ENCODE assay signal across 8 cellular contexts in the genomic region with DNA sequence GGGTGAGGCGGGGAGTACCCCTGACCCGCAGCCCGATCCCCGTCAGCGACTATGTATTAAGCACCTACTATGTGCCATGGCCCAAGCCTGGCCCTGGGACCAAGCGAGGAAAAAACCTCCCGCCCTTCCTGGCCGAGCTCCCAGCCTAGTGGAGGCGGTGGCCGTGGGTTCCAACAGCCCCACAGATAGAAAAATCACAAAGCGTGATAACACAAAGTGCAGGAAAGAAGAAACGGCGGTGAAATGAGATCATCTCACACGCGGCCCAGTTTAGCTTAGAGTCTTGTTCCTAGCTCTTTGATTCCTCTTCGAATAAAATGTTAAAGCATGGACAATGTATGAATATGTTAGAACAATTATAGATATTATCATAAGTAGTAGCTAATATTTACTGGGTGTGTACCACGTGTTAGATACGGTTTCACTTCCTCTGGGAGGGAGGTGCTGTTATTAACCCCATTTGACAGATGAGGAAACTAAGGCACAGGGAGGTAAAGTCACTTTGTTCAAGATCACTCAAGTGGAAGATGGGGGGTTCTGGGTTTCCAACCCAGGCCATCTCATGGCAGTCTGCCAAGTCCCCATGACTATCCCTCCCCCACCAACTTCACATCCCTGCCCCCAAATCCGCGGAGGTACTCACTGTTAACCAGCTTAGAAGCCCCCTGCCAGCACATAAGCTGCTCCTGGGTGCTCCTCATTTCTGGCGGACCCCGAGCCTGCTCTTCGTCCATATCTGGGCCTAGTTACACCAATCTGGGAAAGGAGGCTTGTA. TPM values are rescaled to one million over a fixed set of nuclear protein-coding genes. Genes with fewer than 3 reads are reported as not detected.
DNase-seq lines count a peak whose midpoint lies in the region; ATAC-seq, FAIRE-seq and TF ChIP-seq lines count a peak whose summit lies in the region.

No MANE protein-coding gene starts in this region.

- peak; percentile 59 for TF ChIP-seq CTCF in C4-2B (conservative IDR thresholded peaks at IDR 0.05)
- TF ChIP-seq CTCF in activated CD8-positive, alpha-beta T cell treated with anti-CD3 and anti-CD28 coated beads for 36 hours (IDR thresholded peaks at IDR 0.05): no peak
- TF ChIP-seq CTCF in D721Med (IDR thresholded peaks at IDR 0.05; ENCODE audit: insufficient read depth, missing control alignments): no peak

- CTCF ChIA-PET in activated CD8-positive, alpha-beta T cell treated with anti-CD3 and anti-CD28 coated beads for 36 hours (lab: Charles Lee): interaction anchor here (0.8 to 3.9 kb wide), 35 partner anchors 12 to 353 kb away, joined by 3 to 57 read pairs (median 4); a partner anchor contains a TSS

- ATAC-seq in HG03097 (IDR thresholded peaks at IDR 0.05; ENCODE audit: low FRiP score, unreplicated experiment) (peak; percentile 20), HG03457 (IDR thresholded peaks at IDR 0.05; ENCODE audit: unreplicated experiment) (no peak)
- peak; percentile 9 for ATAC-seq in activated CD8-positive, alpha-beta T cell treated with anti-CD3 and anti-CD28 coated beads for 36 hours

- no peak overlapping the region for H3K14ac ChIP-seq in mesenchymal stem cell (ENCODE audit: low read length in 2 of 2)

- H3K4me1 ChIP-seq in mesenchymal stem cell (ENCODE audit: control insufficient read depth, insufficient read depth, low read depth, low read length): peaks cover 43% of the 10 kb centered on the region

- peak; percentile 46 for DNase-seq in activated CD8-positive, alpha-beta T cell treated with anti-CD3 and anti-CD28 coated beads for 36 hours
- DNase-seq in mesenchymal stem cell: peak; percentile 26
- no peak for DNase-seq in COR-L47 (lab: John Stamatoyannopoulos, UW)
- no peak for DNase-seq in D721Med (ENCODE audit: insufficient read length, low spot score)
- no peak for DNase-seq in AG08395 (ENCODE audit: low spot score)

- FAIRE-seq in D721Med (lab: Jason Lieb, UNC): no peak

- peak overlapping the region in 1 of 2 experiments; percentile 16 for H3K18ac ChIP-seq in mesenchymal stem cell (ENCODE audit: low read depth in 1 of 2, low read length in 2 of 2)

- intact Hi-C loops in activated CD8-positive, alpha-beta T cell treated with anti-CD3 and anti-CD28 coated beads for 36 hours (cut with micrococcal nuclease): loop anchor here (5.0 to 10.0 kb wide), 2 partner anchors 70 to 123 kb away; a partner anchor contains a TSS

- no peaks in the 10 kb centered on the region for H3K79me1 ChIP-seq in mesenchymal stem cell (replicated peaks; ENCODE audit: low read length, poor library complexity, severe bottlenecking)

- no peak overlapping the region for H2AK5ac ChIP-seq in mesenchymal stem cell (ENCODE audit: low read length, severe bottlenecking)

- peak overlapping the region; percentile 21 for H4K91ac ChIP-seq in mesenchymal stem cell (ENCODE audit: low read length)

- peak overlapping the region; percentile 26 for H3K27ac Mint-ChIP-seq in activated CD8-positive, alpha-beta T cell treated with anti-CD3 and anti-CD28 coated beads for 36 hours

- no peaks in the 10 kb centered on the region for H3K36me3 ChIP-seq in mesenchymal stem cell (ENCODE audit: control insufficient read depth in 1 of 2, insufficient read depth in 2 of 2, low read depth in 1 of 2, low read length in 2 of 2)

- peak overlapping the region; percentile 74 for H3K4me3 Mint-ChIP-seq in activated CD8-positive, alpha-beta T cell treated with anti-CD3 and anti-CD28 coated beads for 36 hours

- no peak overlapping the region for H2AFZ ChIP-seq in mesenchymal stem cell (ENCODE audit: low read depth, low read length)

- peak overlapping the region; percentile 21 for H3K9ac ChIP-seq in mesenchymal stem cell (ENCODE audit: low read length)

- H2BK15ac ChIP-seq in mesenchymal stem cell (ENCODE audit: low read depth, poor library complexity, severe bottlenecking): no peak overlapping the region

- peaks cover 4 to 51% of the 10 kb centered on the region in 2 experiments for H3K27me3 ChIP-seq in mesenchymal stem cell (ENCODE audit: control insufficient read depth in 1 of 2, insufficient read depth in 1 of 2, low read length in 2 of 2)

- peak overlapping the region; percentile 46 for H3K4me2 ChIP-seq in mesenchymal stem cell (ENCODE audit: low read length, poor library complexity, severe bottlenecking)

- no peak overlapping the region for H2BK120ac ChIP-seq in mesenchymal stem cell (ENCODE audit: low read depth, low read length)

- H2BK5ac ChIP-seq in mesenchymal stem cell (ENCODE audit: low read depth, low read length, poor library complexity, severe bottlenecking): no peak overlapping the region

- no peak overlapping the region for H4K8ac ChIP-seq in mesenchymal stem cell (ENCODE audit: low read length)

- H3K4ac ChIP-seq in mesenchymal stem cell (ENCODE audit: low read depth in 1 of 2, low read length in 2 of 2): no peak overlapping the region

- H3K9me3 ChIP-seq in mesenchymal stem cell (ENCODE audit: control insufficient read depth, low read length): no peaks in the 10 kb centered on the region

- H3K9me3 Mint-ChIP-seq in activated CD8-positive, alpha-beta T cell treated with anti-CD3 and anti-CD28 coated beads for 36 hours: no peaks in the 10 kb centered on the region

- no peak overlapping the region for H2BK12ac ChIP-seq in mesenchymal stem cell (ENCODE audit: low read length in 2 of 2)

- H3K27me3 Mint-ChIP-seq in activated CD8-positive, alpha-beta T cell treated with anti-CD3 and anti-CD28 coated beads for 36 hours: peaks cover 7% of the 10 kb centered on the region

- no peaks in the 10 kb centered on the region for H3K36me3 Mint-ChIP-seq in activated CD8-positive, alpha-beta T cell treated with anti-CD3 and anti-CD28 coated beads for 36 hours (ENCODE audit: low read depth)

- H3K4me3 ChIP-seq in mesenchymal stem cell (ENCODE audit: insufficient read depth in 1 of 2, low read depth in 1 of 2, low read length in 2 of 2): peak overlapping the region in 1 of 2 experiments; percentile 12

- H3K27ac ChIP-seq in C4-2B (no peak overlapping the region), mesenchymal stem cell (ENCODE audit: low read length, poor library complexity, severe bottlenecking) (no peak overlapping the region)

- H3K4me1 Mint-ChIP-seq in activated CD8-positive, alpha-beta T cell treated with anti-CD3 and anti-CD28 coated beads for 36 hours (ENCODE audit: low read depth): peaks cover 36% of the 10 kb centered on the region

- H3K23ac ChIP-seq in mesenchymal stem cell (ENCODE audit: low read length in 2 of 2): no peak overlapping the region

- POLR2A ChIA-PET in activated CD8-positive, alpha-beta T cell treated with anti-CD3 and anti-CD28 coated beads for 36 hours (lab: Charles Lee): interaction anchor here (0.6 to 1.9 kb wide), 11 partner anchors 13 to 154 kb away, joined by 3 to 10 read pairs (median 3); a partner anchor contains a TSS

- WGBS in mesenchymal stem cell: 11% methylated on average over 20 of the region's 23 CpGs

RNA-seq across cellular contexts. Expression of a gene that starts 1.2 kb away (rescaled TPM):
- total RNA-seq in activated CD8-positive, alpha-beta T cell treated with anti-CD3 and anti-CD28 coated beads for 36 hours: under 1 TPM in 1 of 2 experiments, not detected in 1; 0.38 TPM
- polyA plus RNA-seq in mesenchymal stem cell (2013, experiment 1 of 2): 0.07 TPM
- polyA plus RNA-seq in mesenchymal stem cell (2013, experiment 2 of 2): not detected

RNA-seq across cellular contexts. Expression of a gene that starts 3.2 kb away (rescaled TPM):
- 1 to 10 TPM in 1 of 2 experiments, not detected in 1; 1.9 TPM for total RNA-seq in activated CD8-positive, alpha-beta T cell treated with anti-CD3 and anti-CD28 coated beads for 36 hours
- 0.33 TPM for polyA plus RNA-seq in mesenchymal stem cell (2013, experiment 1 of 2)
- polyA plus RNA-seq in mesenchymal stem cell (2013, experiment 2 of 2): 0.33 TPM

RNA-seq across cellular contexts. Expression of a gene that starts 7.0 kb away (rescaled TPM):
- under 1 TPM; 0.25 to 0.27 TPM for total RNA-seq in activated CD8-positive, alpha-beta T cell treated with anti-CD3 and anti-CD28 coated beads for 36 hours
- 0.15 TPM for polyA plus RNA-seq in mesenchymal stem cell (2013, experiment 1 of 2)
- polyA plus RNA-seq in mesenchymal stem cell (2013, experiment 2 of 2): 0.11 TPM

RNA-seq across cellular contexts. Expression of a gene that starts 12.7 kb away (rescaled TPM):
- total RNA-seq in activated CD8-positive, alpha-beta T cell treated with anti-CD3 and anti-CD28 coated beads for 36 hours: 100 to 1,000 TPM; 225 to 241 TPM
- 248 TPM for polyA plus RNA-seq in mesenchymal stem cell (2013, experiment 1 of 2)
- 237 TPM for polyA plus RNA-seq in mesenchymal stem cell (2013, experiment 2 of 2)

RNA-seq across cellular contexts. Expression of a gene that starts 26.2 kb away (rescaled TPM):
- not detected for total RNA-seq in activated CD8-positive, alpha-beta T cell treated with anti-CD3 and anti-CD28 coated beads for 36 hours
- not detected for polyA plus RNA-seq in mesenchymal stem cell (2013, experiment 1 of 2)
- not detected for polyA plus RNA-seq in mesenchymal stem cell (2013, experiment 2 of 2)

Comparison
In these comparisons a context has a peak if more than half of its experiments do, and no peak if none do; other contexts are left out.
1. DNase-seq: peak in activated CD8-positive, alpha-beta T cell treated with anti-CD3 and anti-CD28 coated beads for 36 hours (single experiment) and mesenchymal stem cell (single experiment); none in COR-L47 (single experiment), D721Med (single experiment) and AG08395 (single experiment).